1 cellular context compared by ENCODE assay signal in the genomic region with DNA sequence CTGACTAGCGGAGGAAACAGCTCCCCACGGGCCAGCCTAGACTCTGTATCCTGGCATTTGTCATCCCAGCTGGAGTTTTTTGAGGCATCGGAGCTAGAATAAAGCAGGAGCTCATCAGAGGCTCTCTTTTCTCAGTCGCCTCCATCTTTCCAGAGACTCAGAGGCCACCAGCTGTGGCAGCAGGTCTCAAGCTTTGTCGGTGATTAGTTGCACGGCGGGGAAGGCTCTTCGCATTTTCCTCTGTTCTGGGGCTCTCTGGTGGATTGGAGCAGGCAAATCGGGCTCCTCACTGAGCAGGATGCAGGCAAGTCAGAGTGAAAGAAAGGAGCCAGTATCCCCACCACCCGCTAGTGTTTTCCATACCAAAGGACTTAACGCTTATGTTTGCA.
TF ChIP-seq lines count a peak whose summit lies in the region.

No MANE protein-coding gene starts in this region.

TF ChIP-seq in HepG2, 621 proteins besides CTCF, POLR2A, EP300 and RAD21 (continued from another document):
- TF ChIP-seq PHF8 (CRISPR knock-in tag; IDR thresholded peaks at IDR 0.05): no peak
TF ChIP-seq in HepG2: peak in this region for 2.
